In genomic region chr10:118903691-118904090, GRCh38 we compare ENCODE assay signal across 21 cellular contexts.
"Had no signal": no experiment of that assay in that cellular context is flagged by ENCODE, and none has a peak within 500 bp of the region (broad histone marks: within the 10 kb centered on the region; RNA-seq: fewer than 3 reads in every experiment).

No MANE protein-coding gene starts in this region.

- H3K36me3 Mint-ChIP-seq: immature natural killer cell, mesothelial cell of epicardium had no signal

- H3K4me1 Mint-ChIP-seq: endodermal cell, immature natural killer cell had no signal

- DNase-seq: colonic mucosa; cortex of kidney; effector CD8-positive, alpha-beta T cell; effector memory CD8-positive, alpha-beta T cell; endodermal cell; erythroblast; esophagus squamous epithelium; foreskin fibroblast; foreskin melanocyte; gastrocnemius medialis; heart left ventricle; hypothalamus; immature natural killer cell; left cardiac atrium; left lung; left ventricle myocardium superior; lower lobe of right lung; mesenchymal stem cell; mucosa of descending colon had no signal

- H3K4me3 Mint-ChIP-seq: dendritic cell treated with granulocyte-macrophage colony-stimulating factor and Interleukin-4, amounts not matched to agents 40 ng/mL and 50 ng/mL, for 4 days; effector memory CD8-positive, alpha-beta T cell; endodermal cell; immature natural killer cell; mesothelial cell of epicardium had no signal

- H3K9me3 Mint-ChIP-seq: dendritic cell treated with granulocyte-macrophage colony-stimulating factor and Interleukin-4, amounts not matched to agents 40 ng/mL and 50 ng/mL, for 4 days; effector memory CD8-positive, alpha-beta T cell; endodermal cell; mesothelial cell of epicardium had no signal

- H3K27ac Mint-ChIP-seq: dendritic cell treated with granulocyte-macrophage colony-stimulating factor and Interleukin-4, amounts not matched to agents 40 ng/mL and 50 ng/mL, for 4 days; effector memory CD8-positive, alpha-beta T cell; endodermal cell; immature natural killer cell; mesothelial cell of epicardium had no signal
